In genomic region chr1:7671676-7672075, GRCh38 we compare ENCODE assay signal across 13 cellular contexts.
DNase-seq lines count a peak whose midpoint lies in the region; ATAC-seq and TF ChIP-seq lines count a peak whose summit lies in the region.
"Had no signal": no experiment of that assay in that cellular context is flagged by ENCODE, and none has a peak within 500 bp of the region (broad histone marks: within the 10 kb centered on the region; RNA-seq: fewer than 3 reads in every experiment).

No MANE protein-coding gene starts in this region.

- peak overlapping the region in 1 of 11 experiments; percentile 18; a peak in 1 of 22 replicates for H3K9ac ChIP-seq in BLaER1 treated with 17β-estradiol and CSF1 and Interleukin-3, amounts not matched to agents 10 nM and 100 nM
- no peak overlapping the region for H3K9ac ChIP-seq in neural progenitor cell

- H3K36me3 Mint-ChIP-seq in brain (peaks cover 4% of the 10 kb centered on the region), neural progenitor cell (no peaks in the 10 kb centered on the region)
- no peaks in the 10 kb centered on the region for H3K36me3 Mint-ChIP-seq in activated naive CD4-positive, alpha-beta T cell treated with anti-CD3 and anti-CD28 coated beads for 36 hours (ENCODE audit: low read depth)
- H3K36me3 Mint-ChIP-seq in T-helper 2 cell treated with Interferon-gamma antibody and Interleukin-4, amounts not matched to agents 5 μg/mL and 100 μg/mL, for 36 hours (ENCODE audit: low read depth) = no peaks in the 10 kb centered on the region

- peak overlapping the region in 9 of 11 experiments; percentile 29 to 60 (median 49); a peak in 14 of 22 replicates for H3K4me2 ChIP-seq in BLaER1 treated with 17β-estradiol and CSF1 and Interleukin-3, amounts not matched to agents 10 nM and 100 nM
- H3K4me2 ChIP-seq in neural progenitor cell = no peak overlapping the region

- DNase-seq in BE2C (peak; percentile 28), neural progenitor cell (ENCODE audit: low spot score) (no peak), T-helper 2 cell (no peak)
- no peak for DNase-seq in activated naive CD4-positive, alpha-beta T cell treated with anti-CD3 and anti-CD28 coated beads for 36 hours
- DNase-seq in T-helper 2 cell treated with Interferon-gamma antibody and Interleukin-4, amounts not matched to agents 5 μg/mL and 100 μg/mL, for 36 hours (ENCODE audit: low spot score) = no peak
- DNase-seq: Calu3; CD4-positive, alpha-beta T cell; DMS 273 treated with DMSO at 0.1 percent for 48 hours; HFFc6 had no signal

- no peaks in the 10 kb centered on the region for H3K9me3 ChIP-seq in BE2C
- no peaks in the 10 kb centered on the region for H3K9me3 ChIP-seq in BLaER1 treated with 17β-estradiol and CSF1 and Interleukin-3, amounts not matched to agents 10 nM and 100 nM (replicated peaks in 1 of 11)
- no peaks in the 10 kb centered on the region for H3K9me3 ChIP-seq in neural progenitor cell (ENCODE audit: low read depth)
- H3K9me3 ChIP-seq: HAP-1 had no signal

- H3K4me3 ChIP-seq in BE2C (ENCODE audit: low read depth, low read length) = no peak overlapping the region
- no peak overlapping the region for H3K4me3 ChIP-seq in BLaER1 treated with 17β-estradiol and CSF1 and Interleukin-3, amounts not matched to agents 10 nM and 100 nM
- no peak overlapping the region for H3K4me3 ChIP-seq in neural progenitor cell
- H3K4me3 ChIP-seq: HAP-1 had no signal

- peak overlapping the region; percentile 15 to 100 (median 90) for H3K27ac Mint-ChIP-seq in brain
- peak overlapping the region; percentile 40 for H3K27ac Mint-ChIP-seq in neural progenitor cell
- H3K27ac Mint-ChIP-seq in activated naive CD4-positive, alpha-beta T cell treated with anti-CD3 and anti-CD28 coated beads for 36 hours = no peak overlapping the region
- no peak overlapping the region for H3K27ac Mint-ChIP-seq in T-helper 2 cell treated with Interferon-gamma antibody and Interleukin-4, amounts not matched to agents 5 μg/mL and 100 μg/mL, for 36 hours
- H3K27ac Mint-ChIP-seq: CD4-positive, alpha-beta T cell; HFFc6 had no signal

- peaks cover 0 to 5% (median 0%) of the 10 kb centered on the region in 5 experiments for H3K9me3 Mint-ChIP-seq in brain
- no peaks in the 10 kb centered on the region for H3K9me3 Mint-ChIP-seq in neural progenitor cell
- H3K9me3 Mint-ChIP-seq in activated naive CD4-positive, alpha-beta T cell treated with anti-CD3 and anti-CD28 coated beads for 36 hours = no peaks in the 10 kb centered on the region
- no peaks in the 10 kb centered on the region for H3K9me3 Mint-ChIP-seq in T-helper 2 cell treated with Interferon-gamma antibody and Interleukin-4, amounts not matched to agents 5 μg/mL and 100 μg/mL, for 36 hours
- H3K9me3 Mint-ChIP-seq: CD4-positive, alpha-beta T cell; HFFc6 had no signal

- no peak overlapping the region for H2AFZ ChIP-seq in neural progenitor cell (replicated peaks)

- no peaks in the 10 kb centered on the region for H4K20me1 ChIP-seq in BLaER1 treated with 17β-estradiol and CSF1 and Interleukin-3, amounts not matched to agents 10 nM and 100 nM
- H4K20me1 ChIP-seq in neural progenitor cell (ENCODE audit: low read depth) = no peaks in the 10 kb centered on the region

- H3K27me3 ChIP-seq in BE2C (no peaks in the 10 kb centered on the region), neural progenitor cell (no peaks in the 10 kb centered on the region)
- H3K27me3 ChIP-seq in BLaER1 treated with 17β-estradiol and CSF1 and Interleukin-3, amounts not matched to agents 10 nM and 100 nM = no peaks in the 10 kb centered on the region

- no peaks in the 10 kb centered on the region for H3K79me2 ChIP-seq in neural progenitor cell (ENCODE audit: low read depth)

- H3K36me3 ChIP-seq in BE2C (no peaks in the 10 kb centered on the region), neural progenitor cell (no peaks in the 10 kb centered on the region)
- no peaks in the 10 kb centered on the region for H3K36me3 ChIP-seq in BLaER1 treated with 17β-estradiol and CSF1 and Interleukin-3, amounts not matched to agents 10 nM and 100 nM
- H3K36me3 ChIP-seq: HAP-1 had no signal

- intact Hi-C loops in activated naive CD4-positive, alpha-beta T cell treated with anti-CD3 and anti-CD28 coated beads for 36 hours (cut with micrococcal nuclease) = no loop called here

- CTCF ChIA-PET in activated naive CD4-positive, alpha-beta T cell treated with anti-CD3 and anti-CD28 coated beads for 36 hours (lab: Charles Lee) = interaction anchor here (14.9 kb wide), 1 partner anchor 78 kb away, joined by 368 read pairs; no protein-coding TSS in a partner anchor

- H3K27me3 Mint-ChIP-seq in brain = no peaks in the 10 kb centered on the region
- H3K27me3 Mint-ChIP-seq in neural progenitor cell (ENCODE audit: insufficient read depth, low read depth) = peaks cover 19% of the 10 kb centered on the region
- peaks cover 3% of the 10 kb centered on the region for H3K27me3 Mint-ChIP-seq in activated naive CD4-positive, alpha-beta T cell treated with anti-CD3 and anti-CD28 coated beads for 36 hours (ENCODE audit: low read depth)
- H3K27me3 Mint-ChIP-seq in T-helper 2 cell treated with Interferon-gamma antibody and Interleukin-4, amounts not matched to agents 5 μg/mL and 100 μg/mL, for 36 hours (ENCODE audit: low read depth) = peaks cover 4% of the 10 kb centered on the region
- H3K27me3 Mint-ChIP-seq: CD4-positive, alpha-beta T cell had no signal

- peaks cover 8% of the 10 kb centered on the region for H3F3A ChIP-seq in neural progenitor cell (ENCODE audit: low read depth)

- no peak for ATAC-seq in GM21390 (IDR thresholded peaks at IDR 0.05; ENCODE audit: unreplicated experiment)

- H3K4me3 Mint-ChIP-seq in brain = no peak overlapping the region
- peak overlapping the region; percentile 24 for H3K4me3 Mint-ChIP-seq in neural progenitor cell
- no peak overlapping the region for H3K4me3 Mint-ChIP-seq in activated naive CD4-positive, alpha-beta T cell treated with anti-CD3 and anti-CD28 coated beads for 36 hours
- no peak overlapping the region for H3K4me3 Mint-ChIP-seq in T-helper 2 cell treated with Interferon-gamma antibody and Interleukin-4, amounts not matched to agents 5 μg/mL and 100 μg/mL, for 36 hours
- H3K4me3 Mint-ChIP-seq: CD4-positive, alpha-beta T cell; HFFc6 had no signal

- TF ChIP-seq CTCF in BE2C (IDR thresholded peaks at IDR 0.05; ENCODE audit: low read depth, low read length) = no peak
- TF ChIP-seq CTCF in brain (conservative IDR thresholded peaks at IDR 0.05) = no peak
- TF ChIP-seq CTCF in neural progenitor cell (IDR thresholded peaks at IDR 0.05) = no peak

- no peak overlapping the region for H3K27ac ChIP-seq in BLaER1 treated with 17β-estradiol and CSF1 and Interleukin-3, amounts not matched to agents 10 nM and 100 nM
- no peak overlapping the region for H3K27ac ChIP-seq in neural progenitor cell

- peaks cover 29% of the 10 kb centered on the region for H3K4me1 ChIP-seq in BE2C
- peaks cover 0 to 53% (median 41%) of the 10 kb centered on the region in 10 experiments; a peak in 16 of 20 replicates for H3K4me1 ChIP-seq in BLaER1 treated with 17β-estradiol and CSF1 and Interleukin-3, amounts not matched to agents 10 nM and 100 nM
- H3K4me1 ChIP-seq in neural progenitor cell = peaks cover 32% of the 10 kb centered on the region
- H3K4me1 ChIP-seq: HAP-1 had no signal

- H3K4me1 Mint-ChIP-seq in brain (peaks cover 62% of the 10 kb centered on the region), neural progenitor cell (peaks cover 55% of the 10 kb centered on the region)
- peaks cover 1% of the 10 kb centered on the region for H3K4me1 Mint-ChIP-seq in activated naive CD4-positive, alpha-beta T cell treated with anti-CD3 and anti-CD28 coated beads for 36 hours (ENCODE audit: low read depth)
- H3K4me1 Mint-ChIP-seq in T-helper 2 cell treated with Interferon-gamma antibody and Interleukin-4, amounts not matched to agents 5 μg/mL and 100 μg/mL, for 36 hours (ENCODE audit: low read depth) = peaks cover 3% of the 10 kb centered on the region

Comparison
In these comparisons a context has a peak if more than half of its experiments do, and no peak if none do; other contexts are left out.
1. H3K27ac Mint-ChIP-seq: peak in brain (5 of 5) and neural progenitor cell (single experiment); none in activated naive CD4-positive, alpha-beta T cell treated with anti-CD3 and anti-CD28 coated beads for 36 hours (single experiment) and T-helper 2 cell treated with Interferon-gamma antibody and Interleukin-4, amounts not matched to agents 5 μg/mL and 100 μg/mL, for 36 hours (single experiment).